Comparison of ENCODE assay signal across 14 cellular contexts in the genomic region with DNA sequence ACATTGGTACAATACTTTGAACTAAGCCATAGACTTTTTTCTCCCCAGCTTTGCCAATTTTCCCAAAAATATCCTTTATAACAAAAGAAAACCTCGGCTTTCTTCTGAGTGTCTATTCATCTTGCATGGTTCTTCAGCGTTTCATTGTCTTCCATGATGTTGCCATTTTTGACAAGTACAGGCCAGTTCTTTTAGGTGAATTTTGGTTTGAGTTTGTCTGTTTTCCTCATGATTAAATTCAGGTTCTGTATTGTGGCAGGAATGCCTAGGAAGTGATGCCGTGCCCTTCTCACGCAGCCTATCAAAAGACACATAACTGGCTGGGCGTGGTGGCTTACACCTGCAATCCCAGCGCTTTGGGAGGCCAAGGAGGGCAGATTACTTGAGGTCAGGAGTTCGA. TPM values are rescaled to one million over a fixed set of nuclear protein-coding genes. Genes with fewer than 3 reads are reported as not detected.
A peak's percentile ranks its signal among the peaks of the same experiment; 100 is the strongest.
DNase-seq lines count a peak whose midpoint lies in the region; ATAC-seq and TF ChIP-seq lines count a peak whose summit lies in the region.
"Had no signal": no experiment of that assay in that cellular context is flagged by ENCODE, and none has a peak within 500 bp of the region (broad histone marks: within the 10 kb centered on the region; RNA-seq: fewer than 3 reads in every experiment).

No MANE protein-coding gene starts in this region.

- in situ Hi-C loops in IMR-90 (cut with MboI; ENCODE audit: low sequenced_read_pairs) (loop anchor here (10.0 kb wide), 1 partner anchor 55 kb away; no protein-coding TSS in a partner anchor), GM13977 (cut with MboI; ENCODE audit: low pct_unique_long_range_greater_than_20kb, low sequenced_read_pairs, unreplicated experiment) (no loop called here)

- WGBS in IMR-90 (ENCODE audit: extremely low coverage in 2 of 2, insufficient read length in 1 of 2), 2 experiments, result 100% methylated on average over 3 of the region's 7 CpGs; no CpG with 5 or more reads in 1 of the 2 experiments
- 92% methylated on average over 7 of the region's 7 CpGs for WGBS in esophagus muscularis mucosa

- TF ChIP-seq POLR2A in IMR-90 (IDR thresholded peaks at IDR 0.05; ENCODE audit: low read depth, low read length), result no peak
- no peak for TF ChIP-seq POLR2A in esophagus muscularis mucosa (IDR thresholded peaks at IDR 0.05; ENCODE audit: low read depth)

- DNase-seq in left ventricle myocardium superior (peak; percentile 3), Right ventricle myocardium inferior (ENCODE audit: missing footprints) (no peak), IMR-90 (no peak), esophagus muscularis mucosa (ENCODE audit: extremely low spot score) (no peak), A172 (ENCODE audit: low spot score) (no peak), GM13977 (ENCODE audit: low spot score) (no peak)
- DNase-seq: ACHN; CD8-positive, alpha-beta T cell; EL had no signal

- intact Hi-C loops in left ventricle myocardium superior (cut with micrococcal nuclease) (no loop called here), Right ventricle myocardium inferior (cut with DNase I) (no loop called here), IMR-90 (cut with micrococcal nuclease) (no loop called here), esophagus muscularis mucosa (cut with DNase I) (no loop called here)

- no peak overlapping the region for H2AK9ac ChIP-seq in IMR-90 (replicated peaks; ENCODE audit: low read depth, low read length, poor library complexity)

- H3K56ac ChIP-seq in IMR-90 (ENCODE audit: extremely low read depth, insufficient read depth, low read length), result no peak overlapping the region

- H3K4me3 ChIP-seq in IMR-90 (ENCODE audit: insufficient read depth, low read depth, low read length), result no peak overlapping the region
- H3K4me3 ChIP-seq in esophagus muscularis mucosa, result no peak overlapping the region
- no peak overlapping the region for H3K4me3 ChIP-seq in stomach smooth muscle (ENCODE audit: low read length in 2 of 2)
- H3K4me3 ChIP-seq: GM23248 had no signal

- peaks cover 5% of the 10 kb centered on the region; the same call in 1 of the 2 replicates for H4K20me1 ChIP-seq in IMR-90 (ENCODE audit: insufficient read depth, low read length)

- H2AK5ac ChIP-seq in IMR-90 (ENCODE audit: low read depth, low read length), result no peak overlapping the region

- H3K9me1 ChIP-seq in IMR-90 (ENCODE audit: insufficient read depth, low read length), result peaks cover 13% of the 10 kb centered on the region

- H2BK15ac ChIP-seq in IMR-90 (ENCODE audit: low read depth, low read length), result no peak overlapping the region

- H2AFZ ChIP-seq in IMR-90 (replicated peaks; ENCODE audit: low read length, poor library complexity), result no peak overlapping the region
- H2AFZ ChIP-seq: GM23248 had no signal

- H3K27me3 ChIP-seq in IMR-90 (ENCODE audit: control insufficient read depth, insufficient read depth, low read length) (no peaks in the 10 kb centered on the region), esophagus muscularis mucosa (no peaks in the 10 kb centered on the region), stomach smooth muscle (ENCODE audit: control insufficient read depth in 1 of 2, insufficient read depth in 2 of 2, low read length in 2 of 2) (no peaks in the 10 kb centered on the region)

- H3K4me2 ChIP-seq in IMR-90 (ENCODE audit: low read depth, low read length), result no peak overlapping the region

- H3K23ac ChIP-seq in IMR-90 (ENCODE audit: low read depth, low read length), result no peak overlapping the region

- H3K79me1 ChIP-seq in IMR-90 (ENCODE audit: low read depth in 1 of 2, low read length in 2 of 2), result no peaks in the 10 kb centered on the region; a peak in 1 of 4 replicates

- H2BK5ac ChIP-seq in IMR-90 (ENCODE audit: low read depth, low read length, poor library complexity, severe bottlenecking), result no peak overlapping the region

- peak overlapping the region; percentile 37; the same call in 1 of the 2 replicates for H2BK20ac ChIP-seq in IMR-90 (ENCODE audit: low read depth, low read length)

- CTCF ChIA-PET in IMR-90 (lab: Yijun Ruan, JAX), result interaction anchor here (0.6 kb wide), 1 partner anchor 873 kb away, joined by 3 read pairs; no protein-coding TSS in a partner anchor

- H3K4ac ChIP-seq in IMR-90 (ENCODE audit: low read depth, low read length), result no peak overlapping the region

- H4K5ac ChIP-seq in IMR-90 (ENCODE audit: low read depth, low read length), result no peak overlapping the region

- no peak for TF ChIP-seq EP300 in esophagus muscularis mucosa (IDR thresholded peaks at IDR 0.05)

- H3K14ac ChIP-seq in IMR-90 (replicated peaks; ENCODE audit: low read depth, low read length), result no peak overlapping the region

- H2BK120ac ChIP-seq in IMR-90 (ENCODE audit: low read depth, low read length), result no peak overlapping the region

- dilution Hi-C loops in IMR-90 (cut with HindIII; ENCODE audit: low sequenced_read_pairs, unreplicated experiment), result no loop called here

- no peak for TF ChIP-seq RAD21 in IMR-90 (IDR thresholded peaks at IDR 0.05; ENCODE audit: low read length)

- H3K9ac ChIP-seq in IMR-90 (ENCODE audit: low read depth, low read length) (no peak overlapping the region), stomach smooth muscle (ENCODE audit: low read length in 2 of 2) (no peak overlapping the region)
- H3K9ac ChIP-seq: GM23248 had no signal

- no peak overlapping the region for H4K8ac ChIP-seq in IMR-90 (ENCODE audit: low read depth in 2 of 2, low read length in 2 of 2)

- no peaks in the 10 kb centered on the region for H3K36me3 ChIP-seq in IMR-90 (ENCODE audit: control insufficient read depth, insufficient read depth, low read length)
- H3K36me3 ChIP-seq in esophagus muscularis mucosa, result no peaks in the 10 kb centered on the region
- no peaks in the 10 kb centered on the region for H3K36me3 ChIP-seq in stomach smooth muscle (ENCODE audit: control insufficient read depth in 2 of 2, insufficient read depth in 2 of 2, low read length in 2 of 2)

- H3K4me1 ChIP-seq in IMR-90 (ENCODE audit: control insufficient read depth, insufficient read depth, low read length) (peaks cover 21% of the 10 kb centered on the region), esophagus muscularis mucosa (peaks cover 12 to 84% (median 79%) of the 10 kb centered on the region in 4 donors), stomach smooth muscle (ENCODE audit: control insufficient read depth, insufficient read depth, low read length) (peaks cover 52% of the 10 kb centered on the region)

- H3K27ac ChIP-seq in IMR-90 (ENCODE audit: insufficient read depth, low read length), result no peak overlapping the region
- H3K27ac ChIP-seq in esophagus muscularis mucosa (replicated peaks in 1 of 4), result peak overlapping the region; percentile 30 to 89 (median 86)
- peak overlapping the region; percentile 41 for H3K27ac ChIP-seq in stomach smooth muscle (ENCODE audit: low read length)
- H3K27ac ChIP-seq: GM23248, HL-60 had no signal

- TF ChIP-seq CTCF in IMR-90 (conservative IDR thresholded peaks at IDR 0.05; ENCODE audit: low read depth, low read length), result no peak
- TF ChIP-seq CTCF in esophagus muscularis mucosa (IDR thresholded peaks at IDR 0.05), result no peak
- TF ChIP-seq CTCF in GM13977 (IDR thresholded peaks at IDR 0.05; ENCODE audit: extremely low read depth, insufficient read depth, missing control alignments), result no peak

- POLR2A ChIA-PET in IMR-90 (lab: Charles Lee; ENCODE audit: unreplicated experiment), result no interaction called here

- H3K18ac ChIP-seq in IMR-90 (ENCODE audit: low read depth, low read length), result no peak overlapping the region

- no TSS peak for BruUV-seq in IMR-90 (replicated peaks; lab: Mats Ljungman, UMichigan)

- ATAC-seq in left ventricle myocardium superior (no peak), Right ventricle myocardium inferior (no peak), IMR-90 (ENCODE audit: low read depth) (no peak), GM19463 (IDR thresholded peaks at IDR 0.05; ENCODE audit: unreplicated experiment) (no peak)
- ATAC-seq: CD8-positive, alpha-beta T cell had no signal

- H4K91ac ChIP-seq in IMR-90 (ENCODE audit: insufficient read depth, low read depth, low read length), result no peak overlapping the region

- no peaks in the 10 kb centered on the region for H3K9me3 ChIP-seq in IMR-90 (ENCODE audit: control insufficient read depth, insufficient read depth, low read length)
- H3K9me3 ChIP-seq in esophagus muscularis mucosa, result no peaks in the 10 kb centered on the region
- no peaks in the 10 kb centered on the region for H3K9me3 ChIP-seq in stomach smooth muscle (ENCODE audit: control insufficient read depth in 2 of 2, low read length in 2 of 2)

TF ChIP-seq in IMR-90, 13 proteins besides CTCF, POLR2A, EP300 and RAD21 (continues in another document):
- TF ChIP-seq CHD1 (IDR thresholded peaks at IDR 0.05; ENCODE audit: low read depth, low read length), result no peak
- TF ChIP-seq CEBPB (IDR thresholded peaks at IDR 0.05; ENCODE audit: low read depth, low read length), result no peak
- no peak for TF ChIP-seq SMC3 (IDR thresholded peaks at IDR 0.05; ENCODE audit: low read depth, low read length)
- TF ChIP-seq MAZ (IDR thresholded peaks at IDR 0.05; ENCODE audit: borderline replicate concordance, low read depth, low read length), result no peak
- no peak for TF ChIP-seq MAFK (IDR thresholded peaks at IDR 0.05; ENCODE audit: low read depth, low read length)
- TF ChIP-seq MXI1 (IDR thresholded peaks at IDR 0.05; ENCODE audit: borderline replicate concordance, low read depth, low read length), result no peak
- TF ChIP-seq BHLHE40 (IDR thresholded peaks at IDR 0.05; ENCODE audit: low read depth, low read length), result no peak
- TF ChIP-seq RCOR1 (IDR thresholded peaks at IDR 0.05; ENCODE audit: insufficient replicate concordance, low read length), result no peak
- no peak for TF ChIP-seq NFE2L2 (IDR thresholded peaks at IDR 0.05; ENCODE audit: low read depth, low read length)
- TF ChIP-seq, protein P1, sequence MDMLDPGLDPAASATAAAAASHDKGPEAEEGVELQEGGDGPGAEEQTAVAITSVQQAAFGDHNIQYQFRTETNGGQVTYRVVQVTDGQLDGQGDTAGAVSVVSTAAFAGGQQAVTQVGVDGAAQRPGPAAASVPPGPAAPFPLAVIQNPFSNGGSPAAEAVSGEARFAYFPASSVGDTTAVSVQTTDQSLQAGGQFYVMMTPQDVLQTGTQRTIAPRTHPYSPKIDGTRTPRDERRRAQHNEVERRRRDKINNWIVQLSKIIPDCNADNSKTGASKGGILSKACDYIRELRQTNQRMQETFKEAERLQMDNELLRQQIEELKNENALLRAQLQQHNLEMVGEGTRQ (IDR thresholded peaks at IDR 0.05; ENCODE audit: low read depth, low read length), result no peak

RNA-seq across cellular contexts. Expression of a gene that starts 7.6 kb away (rescaled TPM):
- total RNA-seq in left ventricle myocardium superior (5.2 TPM), Right ventricle myocardium inferior (7.8 TPM), IMR-90 (2012; rRNA removed) (12.4 and 14.7 TPM in 2 replicates), esophagus muscularis mucosa (100 to 1,000 TPM; 133 to 386 (median 182) TPM)
- polyA plus RNA-seq in IMR-90 (2012; rRNA removed), result 28.4 and 35.6 TPM in 2 replicates
- polyA plus RNA-seq in IMR-90 (2012; cell fraction: cytosol; rRNA removed), result 15.6 and 23.3 TPM in 2 replicates
- polyA plus RNA-seq in IMR-90 (2012; cell fraction: nucleus; rRNA removed; ENCODE audit: low replicate concordance), result 24.1 and 69.4 TPM in 2 replicates
- 132 and 171 TPM in 2 replicates for total RNA-seq in A172 (2014; rRNA removed; shearing (Covaris generic))
- total RNA-seq: CD8-positive, alpha-beta T cell had no signal
- polyA plus RNA-seq: CD14-positive monocyte had no signal
